ENCODE assay signal across 7 cellular contexts in the genomic region with DNA sequence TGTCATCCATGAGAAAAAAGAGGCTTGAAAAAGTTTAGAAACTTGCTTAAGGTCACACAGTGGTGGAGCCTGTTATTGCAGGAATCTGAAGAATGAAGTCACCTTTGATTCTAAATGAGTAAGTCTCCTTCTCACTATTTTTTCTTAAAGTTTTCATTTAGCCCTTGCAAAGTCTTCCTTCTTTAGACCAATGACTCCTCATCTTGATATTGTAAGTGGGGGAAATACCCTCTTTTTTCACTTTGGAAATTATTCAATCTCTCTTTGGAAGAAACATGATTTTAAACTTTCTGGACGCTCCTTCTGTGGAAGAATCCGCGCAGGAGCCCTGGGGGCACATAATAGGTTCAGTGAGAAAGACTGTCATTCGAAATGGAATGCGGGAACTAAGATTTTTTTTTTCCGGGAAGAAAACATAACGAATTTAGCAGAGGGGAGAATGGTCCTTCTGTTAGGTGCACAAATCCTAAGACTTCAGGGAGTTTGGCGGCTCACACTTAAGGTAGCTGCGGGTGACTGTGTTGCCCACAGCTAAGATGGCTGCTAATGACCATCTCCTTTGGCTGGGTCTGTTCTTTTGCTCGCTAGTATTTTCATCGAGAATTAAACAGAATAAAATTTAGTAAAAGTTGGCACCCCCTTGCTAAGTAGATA. TPM values are rescaled to one million over a fixed set of nuclear protein-coding genes. Genes with fewer than 3 reads are reported as not detected.
DNase-seq lines count a peak whose midpoint lies in the region; ATAC-seq, FAIRE-seq and TF ChIP-seq lines count a peak whose summit lies in the region.

No MANE protein-coding gene starts in this region.

- H3K4me1 ChIP-seq in ES-I3 (ENCODE audit: insufficient read depth, low read length): peaks cover 16% of the 10 kb centered on the region
- peaks cover 41% of the 10 kb centered on the region for H3K4me1 ChIP-seq in mammary epithelial cell (ENCODE audit: insufficient read depth, low read length)
- H3K4me1 ChIP-seq in kidney (ENCODE audit: control insufficient read depth in 1 of 2, insufficient read depth in 1 of 2, low read depth in 1 of 2, low read length in 2 of 2): peaks cover 3 to 6% of the 10 kb centered on the region in 2 donors

- 3% methylated on average over 11 of the region's 11 CpGs for WGBS in mammary epithelial cell (ENCODE audit: low coverage, missing lambda C conversion rate)

- TF ChIP-seq CTCF in mammary epithelial cell (conservative IDR thresholded peaks at IDR 0.05 in 1 of 2, IDR thresholded peaks at IDR 0.05 in 1 of 2; ENCODE audit: extremely low read depth in 1 of 2, insufficient read depth in 1 of 2, low read depth in 1 of 2, low read length in 2 of 2) (peak; percentile 27 to 36), kidney (IDR thresholded peaks at IDR 0.05; ENCODE audit: borderline replicate concordance, extremely low read depth, insufficient read depth) (peak; percentile 5)

- no peaks in the 10 kb centered on the region for H3K27me3 ChIP-seq in mammary epithelial cell (ENCODE audit: insufficient read depth, low read length)

- BruUV-seq in mammary epithelial cell (replicated peaks; lab: Mats Ljungman, UMichigan): TSS peak; percentile 19

- peaks cover 48% of the 10 kb centered on the region for H3K79me2 ChIP-seq in mammary epithelial cell (ENCODE audit: insufficient read depth, low read length)

- H3K36me3 ChIP-seq in ES-I3 (ENCODE audit: insufficient read depth, low read length) (0 out of 2 replicates have a peak, but pooled peaks cover 8% of the 10 kb centered on the region), mammary epithelial cell (ENCODE audit: insufficient read depth, low read length) (peaks cover 16% of the 10 kb centered on the region), kidney (ENCODE audit: control insufficient read depth in 1 of 2, insufficient read depth in 2 of 2, low read length in 2 of 2) (no peaks in the 10 kb centered on the region)

- DNase-seq in SK-N-DZ (ENCODE audit: low spot score): peak; percentile 16
- peak; percentile 68 for DNase-seq in mammary epithelial cell
- no peak for DNase-seq in kidney
- peak; percentile 16 for DNase-seq in stimulated activated CD4-positive, alpha-beta T cell treated with anti-CD3 and anti-CD28 coated beads, Interleukin-2, amount 100 ng/mL, for 4 hours (ENCODE audit: low read depth)

- no peak for FAIRE-seq in kidney (lab: Jason Lieb, UNC)

- peak overlapping the region; percentile 68 for H3K9ac ChIP-seq in ES-I3 (ENCODE audit: low read depth, low read length)
- peak overlapping the region; percentile 91 for H3K9ac ChIP-seq in mammary epithelial cell (ENCODE audit: insufficient read depth, low read length)
- H3K9ac ChIP-seq in kidney (ENCODE audit: low read length in 2 of 2): peak overlapping the region; percentile 16 to 72

- H3K4me3 ChIP-seq in mammary epithelial cell (replicated peaks in 1 of 3; ENCODE audit: insufficient read depth in 1 of 3, low read depth in 2 of 3, low read length in 3 of 3) (peak overlapping the region; percentile 65 to 94 (median 77)), kidney (ENCODE audit: low read length in 2 of 2) (peak overlapping the region; percentile 59 to 81)

- H2AFZ ChIP-seq in mammary epithelial cell (ENCODE audit: low read depth, low read length): peak overlapping the region; percentile 63

- no peaks in the 10 kb centered on the region for H3K9me3 ChIP-seq in ES-I3 (ENCODE audit: control insufficient read depth, insufficient read depth, low read length)
- no peaks in the 10 kb centered on the region for H3K9me3 ChIP-seq in mammary epithelial cell (replicated peaks; ENCODE audit: insufficient read depth, low read length)
- no peaks in the 10 kb centered on the region for H3K9me3 ChIP-seq in kidney (ENCODE audit: control insufficient read depth in 1 of 2, low read length in 2 of 2)

- intact Hi-C loops in mammary epithelial cell (cut with micrococcal nuclease): loop anchor here (1.0 to 2.0 kb wide), 3 partner anchors 49 to 159 kb away; partner anchors contain the start of gene ARF4
- intact Hi-C loops in kidney (cut with DNase I): no loop called here

- CTCF ChIA-PET in mammary epithelial cell (lab: Charles Lee; ENCODE audit: low non-redundant PET): interaction anchor here (0.5 kb wide), 1 partner anchor 66 kb away, joined by 3 read pairs; no protein-coding TSS in a partner anchor

- H3K4me2 ChIP-seq in mammary epithelial cell (ENCODE audit: insufficient read depth, low read depth, low read length): peak overlapping the region; percentile 82

- in situ Hi-C loops in mammary epithelial cell (cut with MboI; ENCODE audit: low sequenced_read_pairs in 2 of 2): loop anchor here (5.0 to 10.0 kb wide), 2 partner anchors 61 to 63 kb away; partner anchors contain the start of gene DENND6A (in 2 of the 2)

- peak overlapping the region; percentile 97 for H3K27ac ChIP-seq in mammary epithelial cell (ENCODE audit: insufficient read depth, low read depth, low read length)
- peak overlapping the region; percentile 79 to 89 for H3K27ac ChIP-seq in kidney (ENCODE audit: low read depth in 2 of 2, low read length in 2 of 2)

- H4K20me1 ChIP-seq in mammary epithelial cell (ENCODE audit: insufficient read depth, low read length): no peaks in the 10 kb centered on the region

- dilution Hi-C loops in mammary epithelial cell (cut with HindIII; ENCODE audit: low sequenced_read_pairs): loop anchor here (5.0 to 10.0 kb wide), 3 partner anchors 43 to 92 kb away; no protein-coding TSS in a partner anchor

- peak; percentile 42 for ATAC-seq in GM19467 (IDR thresholded peaks at IDR 0.05; ENCODE audit: unreplicated experiment)
- peak; percentile 12 for ATAC-seq in HG03558 (IDR thresholded peaks at IDR 0.05; ENCODE audit: extremely low read depth, unreplicated experiment)

RNA-seq across cellular contexts. Expression of gene SLMAP, which starts 0.6 kb away (rescaled TPM):
- 20.1 and 26.6 TPM in 2 replicates for polyA plus RNA-seq in SK-N-DZ (2014; cell fraction: cytosol; rRNA removed)
- polyA plus RNA-seq in SK-N-DZ (2014; cell fraction: nucleus; rRNA removed): 15.9 and 21.9 TPM in 2 replicates
- total RNA-seq in mammary epithelial cell (100 to 1,000 TPM in 1 of 2 donors, 10 to 100 TPM in 1; 96.4 to 126 TPM), kidney (86.1 TPM)
- polyA plus RNA-seq in mammary epithelial cell (31.9 TPM), kidney (ENCODE audit: insufficient read depth, low read depth, low replicate concordance) (22.0 TPM)
- polyA minus RNA-seq in mammary epithelial cell: 137 TPM
